ENCODE assay signal across 8 cellular contexts in genomic region chr2:177393381-177393780, GRCh38. TPM values are rescaled to one million over a fixed set of nuclear protein-coding genes. Genes with fewer than 3 reads are reported as not detected.
A peak's percentile ranks its signal among the peaks of the same experiment; 100 is the strongest.
DNase-seq lines count a peak whose midpoint lies in the region; ATAC-seq and TF ChIP-seq lines count a peak whose summit lies in the region.

No MANE protein-coding gene starts in this region.

- H3K18ac ChIP-seq in IMR-90 (ENCODE audit: low read depth, low read length), result no peak overlapping the region

- peak overlapping the region; percentile 87 for H3K14ac ChIP-seq in IMR-90 (replicated peaks; ENCODE audit: low read depth, low read length)

- H2AK5ac ChIP-seq in IMR-90 (ENCODE audit: low read depth, low read length), result peak overlapping the region; percentile 18; the same call in 1 of the 2 replicates

- peak overlapping the region; percentile 91 for H3K4me3 ChIP-seq in IMR-90 (ENCODE audit: insufficient read depth, low read depth, low read length)
- H3K4me3 ChIP-seq in adipocyte (ENCODE audit: low read length), result peak overlapping the region; percentile 91
- peak overlapping the region; percentile 85 to 97 for H3K4me3 ChIP-seq in testis

- H3K4me3 Mint-ChIP-seq in CD14-positive monocyte, result peak overlapping the region; percentile 90 to 97

- no peaks in the 10 kb centered on the region for H3K9me3 ChIP-seq in IMR-90 (ENCODE audit: control insufficient read depth, insufficient read depth, low read length)
- H3K9me3 ChIP-seq in adipocyte (ENCODE audit: control insufficient read depth, low read length), result no peaks in the 10 kb centered on the region
- H3K9me3 ChIP-seq in testis, result no peaks in the 10 kb centered on the region

- H3K4ac ChIP-seq in IMR-90 (ENCODE audit: low read depth, low read length), result peak overlapping the region; percentile 13; the same call in 1 of the 2 replicates

- peaks cover 68% of the 10 kb centered on the region for H3K4me1 Mint-ChIP-seq in CD14-positive monocyte

- no peak for DNase-seq in CD14-positive monocyte (ENCODE audit: low spot score)
- DNase-seq in IMR-90, result no peak
- DNase-seq in adipocyte (ENCODE audit: low read depth), result peak; percentile 21
- peak in 1 of 2 donors; percentile 20 for DNase-seq in left colon
- DNase-seq in testis, result no peak
- no peak for DNase-seq in posterior vena cava (ENCODE audit: low spot score)
- no peak for DNase-seq in hepatic stellate cell (ENCODE audit: low spot score)

- H2BK5ac ChIP-seq in IMR-90 (ENCODE audit: low read depth, low read length, poor library complexity, severe bottlenecking), result no peak overlapping the region

- peak overlapping the region; percentile 69 for H2BK15ac ChIP-seq in IMR-90 (ENCODE audit: low read depth, low read length)

- peak overlapping the region; percentile 47 to 98; a peak in 3 of 4 replicates for H4K8ac ChIP-seq in IMR-90 (ENCODE audit: low read depth in 2 of 2, low read length in 2 of 2)

- ATAC-seq in IMR-90 (ENCODE audit: low read depth), result no peak
- peak; percentile 84 for ATAC-seq in left colon
- ATAC-seq in HG03520 (IDR thresholded peaks at IDR 0.05; ENCODE audit: unreplicated experiment), result no peak

- TF ChIP-seq RAD21 in IMR-90 (IDR thresholded peaks at IDR 0.05; ENCODE audit: low read length), result no peak

- H3K4me1 ChIP-seq in IMR-90 (ENCODE audit: control insufficient read depth, insufficient read depth, low read length) (peaks cover 6% of the 10 kb centered on the region), adipocyte (ENCODE audit: control insufficient read depth, insufficient read depth, low read length) (peaks cover 51% of the 10 kb centered on the region), testis (no peaks in the 10 kb centered on the region)

- no peak overlapping the region for H2AK9ac ChIP-seq in IMR-90 (replicated peaks; ENCODE audit: low read depth, low read length, poor library complexity)

- H3K27me3 ChIP-seq in IMR-90 (ENCODE audit: control insufficient read depth, insufficient read depth, low read length) (no peaks in the 10 kb centered on the region), adipocyte (replicated peaks; ENCODE audit: control insufficient read depth, insufficient read depth, low read length) (no peaks in the 10 kb centered on the region), testis (no peaks in the 10 kb centered on the region)

- H4K20me1 ChIP-seq in IMR-90 (ENCODE audit: insufficient read depth, low read length), result peaks cover 21% of the 10 kb centered on the region

- in situ Hi-C loops in IMR-90 (cut with MboI; ENCODE audit: low sequenced_read_pairs), result no loop called here

- H3K9me3 Mint-ChIP-seq in CD14-positive monocyte, result no peaks in the 10 kb centered on the region

- H3K9ac ChIP-seq in IMR-90 (ENCODE audit: low read depth, low read length) (peak overlapping the region; percentile 81), adipocyte (ENCODE audit: low read length) (peak overlapping the region; percentile 90)

- dilution Hi-C loops in IMR-90 (cut with HindIII; ENCODE audit: low sequenced_read_pairs, unreplicated experiment), result no loop called here

- H2BK120ac ChIP-seq in IMR-90 (ENCODE audit: low read depth, low read length), result peak overlapping the region; percentile 84; the same call in 1 of the 2 replicates

- peaks cover 7 to 19% of the 10 kb centered on the region in 2 donors for H3K36me3 Mint-ChIP-seq in CD14-positive monocyte

- H4K91ac ChIP-seq in IMR-90 (ENCODE audit: insufficient read depth, low read depth, low read length), result peak overlapping the region; percentile 50

- TF ChIP-seq CTCF in CD14-positive monocyte (IDR thresholded peaks at IDR 0.05) (no peak), IMR-90 (conservative IDR thresholded peaks at IDR 0.05; ENCODE audit: low read depth, low read length) (no peak), testis (IDR thresholded peaks at IDR 0.05) (no peak)

- CTCF ChIA-PET in IMR-90 (lab: Yijun Ruan, JAX), result interaction anchor here (0.6 to 1.3 kb wide), 3 partner anchors 13 to 229 kb away, joined by 4 to 8 read pairs (median 7); no protein-coding TSS in a partner anchor

- H3K27ac ChIP-seq in IMR-90 (ENCODE audit: insufficient read depth, low read length) (no peak overlapping the region), testis (peak overlapping the region; percentile 76 to 80)

- WGBS in IMR-90 (ENCODE audit: extremely low coverage in 2 of 2, insufficient read length in 1 of 2), 2 experiments, result 68% methylated on average over 5 of the region's 6 CpGs; no CpG with 5 or more reads in 1 of the 2 experiments
- WGBS in testis, 2 donors, result 5 to 6% methylated on average over 6 of the region's 6 CpGs

- no TSS peak for BruUV-seq in IMR-90 (replicated peaks; lab: Mats Ljungman, UMichigan)

- H3K23ac ChIP-seq in IMR-90 (ENCODE audit: low read depth, low read length), result peak overlapping the region; percentile 97

- H3K79me1 ChIP-seq in IMR-90 (ENCODE audit: low read depth in 1 of 2, low read length in 2 of 2), result peaks cover 17 to 58% of the 10 kb centered on the region in 2 experiments

- TF ChIP-seq POLR2A in IMR-90 (IDR thresholded peaks at IDR 0.05; ENCODE audit: low read depth, low read length), result no peak
- TF ChIP-seq POLR2A in testis (IDR thresholded peaks at IDR 0.05), result no peak

- peaks cover 0 to 1% (median 0%) of the 10 kb centered on the region in 3 donors for H3K27me3 Mint-ChIP-seq in CD14-positive monocyte (ENCODE audit: low read depth in 3 of 3)

- H3K56ac ChIP-seq in IMR-90 (ENCODE audit: extremely low read depth, insufficient read depth, low read length), result no peak overlapping the region

- H3K9me1 ChIP-seq in IMR-90 (ENCODE audit: insufficient read depth, low read length), result peaks cover 5% of the 10 kb centered on the region

- H3K27ac Mint-ChIP-seq in CD14-positive monocyte, result peak overlapping the region; percentile 72 to 93 (median 87)

- H3K36me3 ChIP-seq in IMR-90 (ENCODE audit: control insufficient read depth, insufficient read depth, low read length) (no peaks in the 10 kb centered on the region), adipocyte (ENCODE audit: control insufficient read depth, insufficient read depth, low read length, severe bottlenecking) (no peaks in the 10 kb centered on the region), testis (ENCODE audit: low read depth, missing control alignments) (no peaks in the 10 kb centered on the region)

- peak overlapping the region; percentile 12 for H2AFZ ChIP-seq in IMR-90 (replicated peaks; ENCODE audit: low read length, poor library complexity)

- POLR2A ChIA-PET in IMR-90 (lab: Charles Lee; ENCODE audit: unreplicated experiment), result interaction anchor here (1.1 kb wide), 1 partner anchor 229 kb away, joined by 6 read pairs; no protein-coding TSS in a partner anchor

- no peak overlapping the region; the same call in 1 of the 2 replicates for H2BK20ac ChIP-seq in IMR-90 (ENCODE audit: low read depth, low read length)

- peak overlapping the region; percentile 74; the same call in 1 of the 2 replicates for H4K5ac ChIP-seq in IMR-90 (ENCODE audit: low read depth, low read length)

- intact Hi-C loops in CD14-positive monocyte (cut with micrococcal nuclease) (loop anchor here (10.0 kb wide), 2 partner anchors 129 to 221 kb away; partner anchors contain the start of gene NFE2L2 (in 1 of the 2)), IMR-90 (cut with micrococcal nuclease) (no loop called here), left colon (cut with DNase I, micrococcal nuclease) (no loop called here), testis (cut with DNase I; ENCODE audit: low total_unique reads) (no loop called here), posterior vena cava (cut with DNase I) (no loop called here)

- peak overlapping the region; percentile 98 for H3K4me2 ChIP-seq in IMR-90 (ENCODE audit: low read depth, low read length)

TF ChIP-seq in IMR-90, 13 proteins besides CTCF, POLR2A, EP300 and RAD21:
- no peak for TF ChIP-seq MAZ (IDR thresholded peaks at IDR 0.05; ENCODE audit: borderline replicate concordance, low read depth, low read length)
- TF ChIP-seq CHD1 (IDR thresholded peaks at IDR 0.05; ENCODE audit: low read depth, low read length), result no peak
- no peak for TF ChIP-seq RCOR1 (IDR thresholded peaks at IDR 0.05; ENCODE audit: insufficient replicate concordance, low read length)
- TF ChIP-seq, protein P1, sequence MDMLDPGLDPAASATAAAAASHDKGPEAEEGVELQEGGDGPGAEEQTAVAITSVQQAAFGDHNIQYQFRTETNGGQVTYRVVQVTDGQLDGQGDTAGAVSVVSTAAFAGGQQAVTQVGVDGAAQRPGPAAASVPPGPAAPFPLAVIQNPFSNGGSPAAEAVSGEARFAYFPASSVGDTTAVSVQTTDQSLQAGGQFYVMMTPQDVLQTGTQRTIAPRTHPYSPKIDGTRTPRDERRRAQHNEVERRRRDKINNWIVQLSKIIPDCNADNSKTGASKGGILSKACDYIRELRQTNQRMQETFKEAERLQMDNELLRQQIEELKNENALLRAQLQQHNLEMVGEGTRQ (IDR thresholded peaks at IDR 0.05; ENCODE audit: low read depth, low read length), result no peak
- no peak for TF ChIP-seq BHLHE40 (IDR thresholded peaks at IDR 0.05; ENCODE audit: low read depth, low read length)
- no peak for TF ChIP-seq RFX5 (IDR thresholded peaks at IDR 0.05; ENCODE audit: low read depth, low read length)
- TF ChIP-seq CEBPB (IDR thresholded peaks at IDR 0.05; ENCODE audit: low read depth, low read length), result no peak
- no peak for TF ChIP-seq ELK1 (IDR thresholded peaks at IDR 0.05; ENCODE audit: borderline replicate concordance, low read depth, low read length)
- TF ChIP-seq SMC3 (IDR thresholded peaks at IDR 0.05; ENCODE audit: low read depth, low read length), result no peak
- TF ChIP-seq NFE2L2 (IDR thresholded peaks at IDR 0.05; ENCODE audit: low read depth, low read length), result no peak
- TF ChIP-seq MXI1 (IDR thresholded peaks at IDR 0.05; ENCODE audit: borderline replicate concordance, low read depth, low read length), result no peak
- no peak for TF ChIP-seq MAFK (IDR thresholded peaks at IDR 0.05; ENCODE audit: low read depth, low read length)
- no peak for TF ChIP-seq FOS (IDR thresholded peaks at IDR 0.05; ENCODE audit: low read depth, low read length)

RNA-seq across cellular contexts. Expression of gene AGPS, which starts 0.8 kb away (rescaled TPM):
- polyA plus RNA-seq in CD14-positive monocyte (10 to 100 TPM; 16.7 to 26.9 TPM), IMR-90 (2012; rRNA removed) (5.5 and 6.6 TPM in 2 replicates), testis (ENCODE audit: insufficient read depth, low read depth, low replicate concordance) (36.7 TPM)
- total RNA-seq in IMR-90 (2012; rRNA removed) (18.6 and 34.4 TPM in 2 replicates), left colon (10 to 100 TPM; 54.9 to 62.3 TPM), testis (10 to 100 TPM; 55.7 to 73.4 TPM), posterior vena cava (10 to 100 TPM; 28.5 to 32.8 TPM)
- 2.5 and 7.5 TPM in 2 replicates for polyA plus RNA-seq in IMR-90 (2012; cell fraction: cytosol; rRNA removed)
- 2.3 and 3.0 TPM in 2 replicates for polyA plus RNA-seq in IMR-90 (2012; cell fraction: nucleus; rRNA removed; ENCODE audit: low replicate concordance)

Comparison
In these comparisons a context has a peak if more than half of its experiments do, and no peak if none do; other contexts are left out.
1. intact Hi-C loops: an anchor here in CD14-positive monocyte (10.0 kb wide); none called in IMR-90, left colon, testis and posterior vena cava.